Comparison of ENCODE assay signal across 18 cellular contexts in genomic region chr3:52526151-52526561, GRCh38. TPM values are rescaled to one million over a fixed set of nuclear protein-coding genes. Genes with fewer than 3 reads are reported as not detected.
DNase-seq lines count a peak whose midpoint lies in the region; ATAC-seq and TF ChIP-seq lines count a peak whose summit lies in the region.
"Had no signal": no experiment of that assay in that cellular context is flagged by ENCODE, and none has a peak within 500 bp of the region (broad histone marks: within the 10 kb centered on the region; RNA-seq: fewer than 3 reads in every experiment).

No MANE protein-coding gene starts in this region.

- peaks cover 0 to 15% (median 0%) of the 10 kb centered on the region in 4 donors for H3K4me1 ChIP-seq in sigmoid colon
- H3K4me1 ChIP-seq: SJSA1 had no signal

- TF ChIP-seq EP300 in sigmoid colon (IDR thresholded peaks at IDR 0.05) = no peak

- no peak for ATAC-seq in GM18502 (IDR thresholded peaks at IDR 0.05; ENCODE audit: poor library complexity, unreplicated experiment)
- ATAC-seq in HG02981 (IDR thresholded peaks at IDR 0.05; ENCODE audit: unreplicated experiment) = no peak
- no peak for ATAC-seq in GM18870 (IDR thresholded peaks at IDR 0.05; ENCODE audit: unreplicated experiment)
- no peak for ATAC-seq in GM19395 (IDR thresholded peaks at IDR 0.05; ENCODE audit: unreplicated experiment)
- ATAC-seq: K562; left colon; stimulated activated naive B cell treated with anti-CD40 and anti-IgM and Interleukin-4, amounts not matched to agents 10 μg/mL and 1 μg/mL and 100 μg/mL, for 72 hours had no signal

- peak overlapping the region; percentile 89 for H3K27ac ChIP-seq in cingulate gyrus (ENCODE audit: low read depth, low read length)
- H3K27ac ChIP-seq in sigmoid colon = peak overlapping the region; percentile 3 to 62 (median 25)
- H3K27ac ChIP-seq: SJSA1 had no signal

- intact Hi-C loops in sigmoid colon (cut with DNase I) = no loop called here

- WGBS in sigmoid colon, 2 donors = 92 to 99% methylated on average over 5 of the region's 5 CpGs

- no peaks in the 10 kb centered on the region for H3K27me3 ChIP-seq in H7 (ENCODE audit: control insufficient read depth, insufficient read depth, low read length)
- H3K27me3 ChIP-seq in sigmoid colon = no peaks in the 10 kb centered on the region
- H3K27me3 ChIP-seq: SJSA1 had no signal

- H3K9me3 ChIP-seq in sigmoid colon = no peaks in the 10 kb centered on the region
- H3K9me3 ChIP-seq: SJSA1 had no signal

- H3K4me3 ChIP-seq in H7 (ENCODE audit: insufficient read depth, low read depth, low read length) (no peak overlapping the region), sigmoid colon (no peak overlapping the region)
- H3K4me3 ChIP-seq: K562, SJSA1 had no signal

- DNase-seq in H7 (peak; percentile 43), iPS-NIHi11 (ENCODE audit: low spot score) (peak; percentile 8), sigmoid colon (peak; percentile 53)
- DNase-seq: activated T-cell treated with anti-CD3 and anti-CD28 coated beads, Interleukin-2, amount 50 U/mL, for 1 hour; CD4-positive, CD25-positive, alpha-beta regulatory T cell; NCI-H1694 treated with DMSO at 0.1 percent for 48 hours; NCI-H748 treated with DMSO at 0.1 percent for 48 hours; occipital lobe; stimulated activated CD4-positive, alpha-beta T cell treated with anti-CD3 and anti-CD28 coated beads, Interleukin-2, amount 100 ng/mL, for 24 hours; stimulated activated naive B cell treated with anti-CD40 and anti-IgM and Interleukin-4, amounts not matched to agents 10 μg/mL and 1 μg/mL and 100 μg/mL, for 72 hours had no signal

- no peak for TF ChIP-seq CTCF in sigmoid colon (IDR thresholded peaks at IDR 0.05)

- TF ChIP-seq POLR2A in sigmoid colon (IDR thresholded peaks at IDR 0.05) = no peak

- H3K36me3 ChIP-seq in H7 (replicated peaks; ENCODE audit: control insufficient read depth, insufficient read depth, low read length) (peaks cover 38% of the 10 kb centered on the region), sigmoid colon (peaks cover 0 to 31% (median 7%) of the 10 kb centered on the region in 4 donors)

RNA-seq across cellular contexts. Expression of gene NT5DC2, which starts 7.5 kb away (rescaled TPM):
- total RNA-seq in H7 (2014; rRNA removed; shearing (Covaris generic)) = 302 and 311 TPM in 2 replicates
- 10 to 100 TPM; 13.8 to 23.7 (median 17.3) TPM for total RNA-seq in sigmoid colon
- 10 to 100 TPM in 2 of 3 donors, 1 to 10 TPM in 1; 9.0 to 32.8 (median 12.9) TPM for polyA plus RNA-seq in sigmoid colon

RNA-seq across cellular contexts. Expression of gene UQCC5, which starts 10.2 kb away (rescaled TPM):
- 17.0 and 21.5 TPM in 2 replicates for total RNA-seq in H7 (2014; rRNA removed; shearing (Covaris generic))
- 1 to 10 TPM in 3 of 4 donors, under 1 TPM in 1; 0.54 to 2.9 (median 1.9) TPM for total RNA-seq in sigmoid colon
- 10 to 100 TPM in 2 of 3 donors, 1 to 10 TPM in 1; 7.8 to 15.6 (median 11.8) TPM for polyA plus RNA-seq in sigmoid colon

RNA-seq across cellular contexts. Expression of gene STAB1, which starts 31.0 kb away (rescaled TPM):
- total RNA-seq in H7 (2014; rRNA removed; shearing (Covaris generic)) = 0.52 and 1.3 TPM in 2 replicates
- total RNA-seq in sigmoid colon = 100 to 1,000 TPM in 3 of 4 donors, 10 to 100 TPM in 1; 92.0 to 138 (median 120) TPM
- 10 to 100 TPM; 18.0 to 63.0 (median 58.5) TPM for polyA plus RNA-seq in sigmoid colon
- total RNA-seq: SJSA1 had no signal
- polyA plus RNA-seq: CD4-positive, CD25-positive, alpha-beta regulatory T cell had no signal

Comparison
In these comparisons a context has a peak if more than half of its experiments do, and no peak if none do; other contexts are left out.
1. RNA of gene NT5DC2, which starts 7.5 kb away (total RNA-seq): 302 to 311 TPM in H7; 13.8 to 23.7 TPM in sigmoid colon; every median in the first group is over 10 times any median in the second.
2. RNA of gene STAB1, which starts 31.0 kb away (total RNA-seq): 92.0 to 138 TPM in sigmoid colon; 0.52 to 1.3 TPM in H7; every median in the first group is over 10 times any median in the second.
3. Peak in every context shown above with its lines, with median percentiles within 50 percentile points of each other: DNase-seq.